ENCODE assay signal across 1 cellular context in the genomic region with DNA sequence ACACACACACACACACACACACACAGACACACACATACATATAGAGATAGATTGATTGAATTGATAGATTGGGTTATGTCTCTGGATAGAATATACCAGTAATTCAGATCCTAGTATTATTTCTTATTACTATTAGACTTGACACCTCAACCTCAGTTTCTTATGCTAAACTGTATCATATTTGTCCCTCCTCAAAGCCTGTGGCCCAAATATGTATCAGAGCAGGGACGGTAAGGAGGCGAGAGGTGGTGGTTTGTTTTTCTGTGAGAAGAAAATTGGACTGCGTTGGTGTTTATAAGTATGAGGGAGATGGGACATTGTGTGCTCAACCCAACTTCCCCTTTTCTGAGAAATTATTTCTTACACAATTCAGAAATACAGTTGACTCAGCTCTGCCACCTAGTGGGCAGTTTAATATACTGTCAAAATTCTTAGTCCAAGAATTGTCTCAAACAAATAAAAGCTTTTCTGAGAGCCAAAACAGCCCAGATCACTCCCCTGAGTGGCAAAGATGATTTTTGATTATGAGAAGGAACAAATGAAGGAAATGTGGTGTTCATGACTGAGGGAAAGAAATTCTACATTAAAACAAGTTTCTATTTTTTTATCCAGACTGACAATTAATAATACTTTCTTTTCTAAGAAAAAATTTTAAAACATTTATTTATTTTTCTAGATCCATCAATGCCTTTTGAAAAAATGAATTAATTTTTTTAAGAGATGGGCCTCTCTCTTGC.
TF ChIP-seq lines count a peak whose summit lies in the region.

No MANE protein-coding gene starts in this region.

TF ChIP-seq in IMR-90, 13 proteins besides CTCF, POLR2A, EP300 and RAD21 (continued from another document):
- TF ChIP-seq SMC3 (IDR thresholded peaks at IDR 0.05; ENCODE audit: low read depth, low read length) (peak; percentile 86), RFX5 (IDR thresholded peaks at IDR 0.05; ENCODE audit: low read depth, low read length) (peak; percentile 51; the same call in 1 of the 2 replicates), CEBPB (IDR thresholded peaks at IDR 0.05; ENCODE audit: low read depth, low read length) (peak; percentile 80)
- TF ChIP-seq, protein P1, sequence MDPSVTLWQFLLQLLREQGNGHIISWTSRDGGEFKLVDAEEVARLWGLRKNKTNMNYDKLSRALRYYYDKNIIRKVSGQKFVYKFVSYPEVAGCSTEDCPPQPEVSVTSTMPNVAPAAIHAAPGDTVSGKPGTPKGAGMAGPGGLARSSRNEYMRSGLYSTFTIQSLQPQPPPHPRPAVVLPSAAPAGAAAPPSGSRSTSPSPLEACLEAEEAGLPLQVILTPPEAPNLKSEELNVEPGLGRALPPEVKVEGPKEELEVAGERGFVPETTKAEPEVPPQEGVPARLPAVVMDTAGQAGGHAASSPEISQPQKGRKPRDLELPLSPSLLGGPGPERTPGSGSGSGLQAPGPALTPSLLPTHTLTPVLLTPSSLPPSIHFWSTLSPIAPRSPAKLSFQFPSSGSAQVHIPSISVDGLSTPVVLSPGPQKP (IDR thresholded peaks at IDR 0.05; ENCODE audit: borderline replicate concordance, low read depth, low read length): no peak
